Comparison of ENCODE assay signal across 28 cellular contexts in genomic region chr11:105642870-105643269, GRCh38. TPM values are rescaled to one million over a fixed set of nuclear protein-coding genes. Genes with fewer than 3 reads are reported as not detected.
"Had no signal": no experiment of that assay in that cellular context is flagged by ENCODE, and none has a peak within 500 bp of the region (broad histone marks: within the 10 kb centered on the region; RNA-seq: fewer than 3 reads in every experiment).

No MANE protein-coding gene starts in this region.

- H3K9me3 ChIP-seq: mucosa of descending colon, ovary, tibial nerve, upper lobe of left lung, vagina had no signal

- H3K4me3 ChIP-seq: left ventricle myocardium inferior, lung, mucosa of descending colon, ovary, spleen, tibial nerve, upper lobe of left lung, vagina had no signal

- H3K27me3 ChIP-seq: ovary, spleen, tibial nerve, upper lobe of left lung, vagina had no signal

- H3K27me3 Mint-ChIP-seq: natural killer cell treated with Interleukin-12 subunit alpha and Interleukin-12 subunit beta and Interleukin-15 and Interleukin-18, amount 100 ng/mL, for 72 hours; progenitor cell of endocrine pancreas; stimulated activated memory B cell treated with anti-CD40 and anti-IgM and Interleukin-4, amounts not matched to agents 10 μg/mL and 1 μg/mL and 100 μg/mL, for 72 hours; stimulated activated naive CD8-positive, alpha-beta T cell treated with anti-CD3 and anti-CD28 coated beads, Interleukin-15, amount 100 ng/mL, for 72 hours had no signal

- H3K36me3 Mint-ChIP-seq: naive thymus-derived CD4-positive, alpha-beta T cell; natural killer cell treated with Interleukin-12 subunit alpha and Interleukin-12 subunit beta and Interleukin-15 and Interleukin-18, amount 100 ng/mL, for 72 hours; stimulated activated memory B cell treated with anti-CD40 and anti-IgM and Interleukin-4, amounts not matched to agents 10 μg/mL and 1 μg/mL and 100 μg/mL, for 72 hours had no signal

- ATAC-seq: mucosa of descending colon; naive thymus-derived CD4-positive, alpha-beta T cell; natural killer cell treated with Interleukin-12 subunit alpha and Interleukin-12 subunit beta and Interleukin-15 and Interleukin-18, amount 100 ng/mL, for 72 hours; right cardiac atrium; sciatic nerve; stimulated activated memory B cell treated with anti-CD40 and anti-IgM and Interleukin-4, amounts not matched to agents 10 μg/mL and 1 μg/mL and 100 μg/mL, for 72 hours; stimulated activated naive CD8-positive, alpha-beta T cell treated with anti-CD3 and anti-CD28 coated beads, Interleukin-15, amount 100 ng/mL, for 72 hours had no signal

- DNase-seq: hypothalamus; immature natural killer cell; kidney; left ventricle myocardium inferior; midbrain; mucosa of descending colon; naive thymus-derived CD4-positive, alpha-beta T cell; ovary; retina; right cardiac atrium; small intestine; spleen; stimulated activated CD4-positive, alpha-beta T cell treated with anti-CD3 and anti-CD28 coated beads, Interleukin-4, amount 100 ng/mL, for 24 hours; stimulated activated naive CD4-positive, alpha-beta T cell treated with Interleukin-2 at 50 U/mL for 16 hours; stimulated activated naive CD8-positive, alpha-beta T cell treated with anti-CD3 and anti-CD28 coated beads, Interleukin-15, amount 100 ng/mL, for 72 hours; substantia nigra; upper lobe of left lung had no signal

- H3K4me3 Mint-ChIP-seq: immature natural killer cell; naive thymus-derived CD4-positive, alpha-beta T cell; natural killer cell treated with Interleukin-12 subunit alpha and Interleukin-12 subunit beta and Interleukin-15 and Interleukin-18, amount 100 ng/mL, for 72 hours; stimulated activated memory B cell treated with anti-CD40 and anti-IgM and Interleukin-4, amounts not matched to agents 10 μg/mL and 1 μg/mL and 100 μg/mL, for 72 hours; stimulated activated naive CD8-positive, alpha-beta T cell treated with anti-CD3 and anti-CD28 coated beads, Interleukin-15, amount 100 ng/mL, for 72 hours had no signal

- H3K4me1 Mint-ChIP-seq: immature natural killer cell; naive thymus-derived CD4-positive, alpha-beta T cell; stimulated activated memory B cell treated with anti-CD40 and anti-IgM and Interleukin-4, amounts not matched to agents 10 μg/mL and 1 μg/mL and 100 μg/mL, for 72 hours; stimulated activated naive CD8-positive, alpha-beta T cell treated with anti-CD3 and anti-CD28 coated beads, Interleukin-15, amount 100 ng/mL, for 72 hours had no signal

- H3K36me3 ChIP-seq: left ventricle myocardium inferior, ovary, spleen, tibial nerve, upper lobe of left lung, vagina had no signal

- H3K27ac ChIP-seq: left ventricle myocardium inferior, ovary, spleen, tibial nerve, upper lobe of left lung, vagina had no signal

- H3K27ac Mint-ChIP-seq: immature natural killer cell; naive thymus-derived CD4-positive, alpha-beta T cell; natural killer cell treated with Interleukin-12 subunit alpha and Interleukin-12 subunit beta and Interleukin-15 and Interleukin-18, amount 100 ng/mL, for 72 hours; progenitor cell of endocrine pancreas; stimulated activated memory B cell treated with anti-CD40 and anti-IgM and Interleukin-4, amounts not matched to agents 10 μg/mL and 1 μg/mL and 100 μg/mL, for 72 hours; stimulated activated naive CD8-positive, alpha-beta T cell treated with anti-CD3 and anti-CD28 coated beads, Interleukin-15, amount 100 ng/mL, for 72 hours had no signal

- H3K4me1 ChIP-seq: left ventricle myocardium inferior, spleen, tibial nerve, upper lobe of left lung, vagina had no signal

- H3K9me3 Mint-ChIP-seq: stimulated activated memory B cell treated with anti-CD40 and anti-IgM and Interleukin-4, amounts not matched to agents 10 μg/mL and 1 μg/mL and 100 μg/mL, for 72 hours had no signal

RNA-seq across cellular contexts. Expression of gene GRIA4, which starts 33.0 kb away (rescaled TPM):
- total RNA-seq: kidney; left ventricle myocardium inferior; mesenteric fat pad; myocyte; naive thymus-derived CD4-positive, alpha-beta T cell; natural killer cell treated with Interleukin-12 subunit alpha and Interleukin-12 subunit beta and Interleukin-15 and Interleukin-18, amount 100 ng/mL, for 72 hours; omental fat pad; spleen; tibial nerve; upper lobe of left lung; vagina had no signal
- polyA plus RNA-seq: immature natural killer cell; lung; naive thymus-derived CD4-positive, alpha-beta T cell; spleen; urinary bladder had no signal
